ENCODE assay signal across 20 cellular contexts in the genomic region with DNA sequence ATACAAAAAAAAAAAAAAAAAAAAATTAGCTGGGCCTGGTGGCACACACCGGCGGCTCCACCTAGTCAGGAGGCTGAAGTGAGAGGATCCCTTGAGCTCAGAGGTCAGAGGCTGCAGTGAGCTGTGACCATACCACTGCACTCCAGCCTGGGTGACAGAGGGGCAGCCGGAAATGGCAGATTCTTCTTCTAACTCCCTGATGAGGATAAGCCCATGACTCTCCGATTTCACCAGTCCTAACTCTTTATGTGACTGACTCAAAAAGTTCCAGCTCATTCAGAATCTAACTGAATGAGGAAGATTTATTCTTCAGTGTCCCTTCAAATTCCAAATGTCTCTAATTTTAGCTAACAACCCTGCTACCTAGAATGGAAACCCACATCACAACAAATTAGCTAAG. TPM values are rescaled to one million over a fixed set of nuclear protein-coding genes. Genes with fewer than 3 reads are reported as not detected.
"Had no signal": no experiment of that assay in that cellular context is flagged by ENCODE, and none has a peak within 500 bp of the region (broad histone marks: within the 10 kb centered on the region; RNA-seq: fewer than 3 reads in every experiment).

No MANE protein-coding gene starts in this region.

- DNase-seq: activated CD8-positive, alpha-beta memory T cell treated with anti-CD3 and anti-CD28 coated beads, Interleukin-2, amount 50 U/mL, for 48 hours; anterior cingulate cortex; brain microvascular endothelial cell; foreskin melanocyte; immature natural killer cell; lower lobe of right lung; psoas muscle; spleen; T-helper 9 cell; upper lobe of right lung had no signal

- H3K36me3 ChIP-seq: brain microvascular endothelial cell, lower lobe of right lung, neural progenitor cell, spleen, thoracic aorta, upper lobe of right lung had no signal

- H3K4me3 ChIP-seq: coronary artery, lower lobe of right lung, neural progenitor cell, psoas muscle, spleen, thoracic aorta, upper lobe of right lung had no signal

- H3K9me3 ChIP-seq: lower lobe of right lung, psoas muscle, spleen, thoracic aorta, upper lobe of right lung had no signal

- H3K27me3 Mint-ChIP-seq: activated naive CD8-positive, alpha-beta T cell had no signal

- H3K9me3 Mint-ChIP-seq: activated T-helper 1 cell treated with anti-CD3 and anti-CD28 coated beads, Interleukin-12 subunit alpha, Interleukin-12 subunit beta, Interleukin-2, Interleukin-4 antibody, amounts not matched to agents 30 ng/mL and 10 ng/mL and 1 ng/mL, durations not matched to agents 14 hours and 24 hours and 36 hours; central memory CD8-positive, alpha-beta T cell; mesothelial cell of epicardium; neural progenitor cell had no signal

- H3K4me1 ChIP-seq: lower lobe of right lung had no signal

- FAIRE-seq: endothelial cell of umbilical vein had no signal

- H3K27me3 ChIP-seq: brain microvascular endothelial cell had no signal

- H3K27ac Mint-ChIP-seq: immature natural killer cell, mesothelial cell of epicardium, neural progenitor cell had no signal

- H3K36me3 Mint-ChIP-seq: activated naive CD8-positive, alpha-beta T cell; immature natural killer cell; mesothelial cell of epicardium; neural progenitor cell had no signal

- H3K27ac ChIP-seq: brain microvascular endothelial cell, coronary artery, lower lobe of right lung, neural progenitor cell, psoas muscle, spleen, thoracic aorta, upper lobe of right lung had no signal

- ATAC-seq: lower lobe of right lung, psoas muscle, sciatic nerve, upper lobe of right lung had no signal

- H3K4me3 Mint-ChIP-seq: central memory CD8-positive, alpha-beta T cell; immature natural killer cell; mesothelial cell of epicardium; neural progenitor cell had no signal

RNA-seq across cellular contexts. Expression of gene C10orf67, which starts 4.3 kb away (rescaled TPM):
- total RNA-seq: endothelial cell of umbilical vein, osteocyte, thoracic aorta had no signal
- polyA plus RNA-seq: endothelial cell of umbilical vein, immature natural killer cell had no signal
